Comparison of ENCODE assay signal across 18 cellular contexts in genomic region chr12:62146323-62146722, GRCh38.
"Had no signal": no experiment of that assay in that cellular context is flagged by ENCODE, and none has a peak within 500 bp of the region (broad histone marks: within the 10 kb centered on the region; RNA-seq: fewer than 3 reads in every experiment).

No MANE protein-coding gene starts in this region.

- H3K27ac Mint-ChIP-seq: activated B cell treated with CpG ODN at 0.5 μM for 24 hours; activated CD4-positive, alpha-beta memory T cell treated with anti-CD3 and anti-CD28 coated beads for 36 hours; activated naive CD8-positive, alpha-beta T cell treated with anti-CD3 and anti-CD28 coated beads, Interleukin-2, amount 10 ng/mL, durations not matched to agents 7 days and 5 days; effector memory CD8-positive, alpha-beta T cell; T-helper 2 cell treated with Interferon-gamma antibody and Interleukin-4, amounts not matched to agents 5 μg/mL and 100 μg/mL, for 36 hours had no signal

- H3K9me3 Mint-ChIP-seq: activated CD4-positive, alpha-beta memory T cell treated with anti-CD3 and anti-CD28 coated beads for 36 hours; activated naive CD8-positive, alpha-beta T cell treated with anti-CD3 and anti-CD28 coated beads, Interleukin-2, amount 10 ng/mL, durations not matched to agents 7 days and 5 days; T-helper 2 cell treated with Interferon-gamma antibody and Interleukin-4, amounts not matched to agents 5 μg/mL and 100 μg/mL, for 36 hours had no signal

- DNase-seq: activated B cell treated with CpG ODN at 0.5 μM for 24 hours; activated CD4-positive, alpha-beta memory T cell treated with anti-CD3 and anti-CD28 coated beads for 36 hours; activated CD4-positive, alpha-beta T cell treated with anti-CD3 and anti-CD28 coated beads for 4 hours; activated naive CD4-positive, alpha-beta T cell; activated naive CD8-positive, alpha-beta T cell treated with anti-CD3 and anti-CD28 coated beads, Interleukin-2, amount 10 ng/mL, durations not matched to agents 7 days and 5 days; amygdala; effector memory CD8-positive, alpha-beta T cell; hippocampal formation; left colon; midbrain; retina; stimulated activated CD4-positive, alpha-beta T cell treated with anti-CD3 and anti-CD28 coated beads, Interleukin-12 subunit alpha, Interleukin-12 subunit beta, amount 100 ng/mL, for 4 hours; stimulated activated CD4-positive, alpha-beta T cell treated with anti-CD3 and anti-CD28 coated beads, Interleukin-1b, Interleukin-23, amount 100 ng/mL, for 48 hours; stimulated activated CD8-positive, alpha-beta memory T cell treated with anti-CD3 and anti-CD28 coated beads, Interleukin-4, amount 100 ng/mL, for 48 hours; stimulated activated naive CD4-positive, alpha-beta T cell treated with Interleukin-2 at 50 U/mL for 16 hours; substantia nigra; tibial artery had no signal

- H3K4me1 Mint-ChIP-seq: activated B cell treated with CpG ODN at 0.5 μM for 24 hours; activated naive CD8-positive, alpha-beta T cell treated with anti-CD3 and anti-CD28 coated beads, Interleukin-2, amount 10 ng/mL, durations not matched to agents 7 days and 5 days had no signal

- ATAC-seq: effector memory CD8-positive, alpha-beta T cell; left colon had no signal

- H3K36me3 Mint-ChIP-seq: activated naive CD8-positive, alpha-beta T cell treated with anti-CD3 and anti-CD28 coated beads, Interleukin-2, amount 10 ng/mL, durations not matched to agents 7 days and 5 days had no signal

- H3K4me3 Mint-ChIP-seq: activated B cell treated with CpG ODN at 0.5 μM for 24 hours; activated CD4-positive, alpha-beta memory T cell treated with anti-CD3 and anti-CD28 coated beads for 36 hours; activated naive CD8-positive, alpha-beta T cell treated with anti-CD3 and anti-CD28 coated beads, Interleukin-2, amount 10 ng/mL, durations not matched to agents 7 days and 5 days; effector memory CD8-positive, alpha-beta T cell; T-helper 2 cell treated with Interferon-gamma antibody and Interleukin-4, amounts not matched to agents 5 μg/mL and 100 μg/mL, for 36 hours had no signal

- H3K27me3 Mint-ChIP-seq: activated B cell treated with CpG ODN at 0.5 μM for 24 hours; activated CD4-positive, alpha-beta memory T cell treated with anti-CD3 and anti-CD28 coated beads for 36 hours; activated naive CD8-positive, alpha-beta T cell treated with anti-CD3 and anti-CD28 coated beads, Interleukin-2, amount 10 ng/mL, durations not matched to agents 7 days and 5 days; effector memory CD8-positive, alpha-beta T cell had no signal
